Comparison of ENCODE assay signal across 8 cellular contexts in genomic region chr3:118827446-118827845, GRCh38.
"Had no signal": no experiment of that assay in that cellular context is flagged by ENCODE, and none has a peak within 500 bp of the region (broad histone marks: within the 10 kb centered on the region; RNA-seq: fewer than 3 reads in every experiment).

No MANE protein-coding gene starts in this region.

- H3K36me3 Mint-ChIP-seq: IgD-negative memory B cell had no signal

- DNase-seq: GOT3, H7, HFFc6, KBM-7 had no signal

- H3K4me3 ChIP-seq: HAP-1 had no signal

- H3K27ac Mint-ChIP-seq: HFFc6, IgD-negative memory B cell had no signal

- H3K9me3 Mint-ChIP-seq: HFFc6 had no signal

- FAIRE-seq: HTR-8/SVneo had no signal

- H3K36me3 ChIP-seq: HAP-1 had no signal

- H3K9me3 ChIP-seq: HAP-1 had no signal

- H3K4me3 Mint-ChIP-seq: HFFc6, IgD-negative memory B cell had no signal

- H3K4me1 ChIP-seq: HAP-1 had no signal

- ATAC-seq: HCT116 had no signal
